In genomic region chr1:167056529-167057296, GRCh38 we compare ENCODE assay signal across 13 cellular contexts. TPM values are rescaled to one million over a fixed set of nuclear protein-coding genes. Genes with fewer than 3 reads are reported as not detected.
DNase-seq lines count a peak whose midpoint lies in the region; ATAC-seq, FAIRE-seq and TF ChIP-seq lines count a peak whose summit lies in the region.
"Had no signal": no experiment of that assay in that cellular context is flagged by ENCODE, and none has a peak within 500 bp of the region (broad histone marks: within the 10 kb centered on the region; RNA-seq: fewer than 3 reads in every experiment).

No MANE protein-coding gene starts in this region.

- FAIRE-seq in D721Med (lab: Jason Lieb, UNC), result no peak

- ATAC-seq in GM18861 (IDR thresholded peaks at IDR 0.05; ENCODE audit: unreplicated experiment) (peak; percentile 9), GM23338 (peak; percentile 6; the same call in 2 of the 3 replicates)

- H3F3A ChIP-seq in GM23338 (replicated peaks; ENCODE audit: low read depth), result no peaks in the 10 kb centered on the region

- H3K4me1 Mint-ChIP-seq in GM23338, result peaks cover 17% of the 10 kb centered on the region

- H3K9me2 ChIP-seq in GM23338 (ENCODE audit: insufficient read depth), result no peaks in the 10 kb centered on the region

- H3K36me3 Mint-ChIP-seq in GM23338 (ENCODE audit: low read depth), result no peaks in the 10 kb centered on the region; the same call in 2 of the 3 replicates
- H3K36me3 Mint-ChIP-seq: activated naive CD4-positive, alpha-beta T cell treated with anti-CD3 and anti-CD28 coated beads, Interleukin-2, amount 10 ng/mL, durations not matched to agents 7 days and 5 days had no signal

- TF ChIP-seq CTCF in GM23338 (conservative IDR thresholded peaks at IDR 0.05; ENCODE audit: low read depth in 2 of 2), result no peak
- no peak for TF ChIP-seq CTCF in D721Med (IDR thresholded peaks at IDR 0.05; ENCODE audit: insufficient read depth, missing control alignments)
- no peak for TF ChIP-seq CTCF in Peyer's patch (IDR thresholded peaks at IDR 0.05)

- H3K9me3 ChIP-seq in Peyer's patch, result no peaks in the 10 kb centered on the region
- H3K9me3 ChIP-seq: lower lobe of right lung, neutrophil, upper lobe of left lung had no signal

- no peak overlapping the region for H3K27ac ChIP-seq in GM23338 (ENCODE audit: low read depth)
- H3K27ac ChIP-seq in Peyer's patch, result no peak overlapping the region
- H3K27ac ChIP-seq: lower lobe of right lung, neutrophil, upper lobe of left lung had no signal

- H3K27me3 ChIP-seq in GM23338 (ENCODE audit: insufficient read depth) (no peaks in the 10 kb centered on the region), Peyer's patch (no peaks in the 10 kb centered on the region)
- H3K27me3 ChIP-seq: neutrophil, upper lobe of left lung had no signal

- H2AFZ ChIP-seq in GM23338, result no peak overlapping the region

- H4K20me1 ChIP-seq in GM23338 (replicated peaks; ENCODE audit: insufficient read depth), result no peaks in the 10 kb centered on the region

- no peak overlapping the region for H3K4me2 ChIP-seq in GM23338

- no peak overlapping the region for H3K4me3 Mint-ChIP-seq in GM23338
- H3K4me3 Mint-ChIP-seq: activated naive CD4-positive, alpha-beta T cell treated with anti-CD3 and anti-CD28 coated beads, Interleukin-2, amount 10 ng/mL, durations not matched to agents 7 days and 5 days; HFFc6 had no signal

- peaks cover 19% of the 10 kb centered on the region for H3K27me3 Mint-ChIP-seq in GM23338 (ENCODE audit: insufficient read depth, low read depth, poor library complexity)
- H3K27me3 Mint-ChIP-seq: activated naive CD4-positive, alpha-beta T cell treated with anti-CD3 and anti-CD28 coated beads, Interleukin-2, amount 10 ng/mL, durations not matched to agents 7 days and 5 days had no signal

- H3K4me1 ChIP-seq in GM23338 (ENCODE audit: insufficient read depth), result peaks cover 16% of the 10 kb centered on the region; the same call in 1 of the 2 replicates
- H3K4me1 ChIP-seq in Peyer's patch, result no peaks in the 10 kb centered on the region

- no peaks in the 10 kb centered on the region for H3K9me3 Mint-ChIP-seq in GM23338
- H3K9me3 Mint-ChIP-seq: activated naive CD4-positive, alpha-beta T cell treated with anti-CD3 and anti-CD28 coated beads, Interleukin-2, amount 10 ng/mL, durations not matched to agents 7 days and 5 days; HFFc6 had no signal

- H3K4me3 ChIP-seq in GM23338 (no peak overlapping the region), Peyer's patch (no peak overlapping the region)
- H3K4me3 ChIP-seq: lower lobe of right lung, upper lobe of left lung had no signal

- DNase-seq in GM23338 (ENCODE audit: low spot score), result peak; percentile 56
- peak; percentile 81 for DNase-seq in NCI-H2227 (lab: John Stamatoyannopoulos, UW; ENCODE audit: unreplicated experiment)
- DNase-seq in erythroblast (lab: John Stamatoyannopoulos, UW), result peak; percentile 32 to 43
- no peak for DNase-seq in stimulated activated CD8-positive, alpha-beta memory T cell treated with anti-CD3 and anti-CD28 coated beads, Interleukin-4, amount 100 ng/mL, for 48 hours
- DNase-seq in D721Med (ENCODE audit: insufficient read length, low spot score), result no peak
- no peak for DNase-seq in Peyer's patch
- DNase-seq in activated gamma-delta T cell treated with Interleukin-2 at 50 U/mL for 16 hours, result no peak
- DNase-seq: lower lobe of right lung, upper lobe of left lung had no signal

- TF ChIP-seq POLR2A in erythroblast (IDR thresholded peaks at IDR 0.05; ENCODE audit: low read length) (no peak), Peyer's patch (IDR thresholded peaks at IDR 0.05) (no peak)

- no peak overlapping the region for H3K27ac Mint-ChIP-seq in GM23338
- H3K27ac Mint-ChIP-seq: activated naive CD4-positive, alpha-beta T cell treated with anti-CD3 and anti-CD28 coated beads, Interleukin-2, amount 10 ng/mL, durations not matched to agents 7 days and 5 days; HFFc6 had no signal

- no peaks in the 10 kb centered on the region for H3K36me3 ChIP-seq in GM23338 (ENCODE audit: insufficient read depth)
- H3K36me3 ChIP-seq in Peyer's patch, result peaks cover 0 to 43% (median 0%) of the 10 kb centered on the region in 3 donors
- H3K36me3 ChIP-seq: lower lobe of right lung, neutrophil, upper lobe of left lung had no signal

- H3K79me2 ChIP-seq in GM23338 (replicated peaks; ENCODE audit: insufficient read depth), result no peaks in the 10 kb centered on the region

TF ChIP-seq in GM23338, 12 proteins besides CTCF, POLR2A, EP300 and RAD21 (continues in another document):
- TF ChIP-seq EZH2 (IDR thresholded peaks at IDR 0.05; ENCODE audit: low read depth, unreplicated experiment) (no peak), ZNF114 (CRISPR knock-in tag; IDR thresholded peaks at IDR 0.05) (no peak), JUNB (IDR thresholded peaks at IDR 0.05; ENCODE audit: unreplicated experiment) (no peak), STAT1 (IDR thresholded peaks at IDR 0.05; ENCODE audit: unreplicated experiment) (no peak), ZNF331 (CRISPR knock-in tag; IDR thresholded peaks at IDR 0.05; ENCODE audit: low read depth) (no peak), REST (IDR thresholded peaks at IDR 0.05; ENCODE audit: unreplicated experiment) (no peak), POLR2AphosphoS5 (IDR thresholded peaks at IDR 0.05; ENCODE audit: low read depth) (no peak), ETS1 (IDR thresholded peaks at IDR 0.05) (no peak), EZH2phosphoT487 (IDR thresholded peaks at IDR 0.05; ENCODE audit: unreplicated experiment) (no peak), NANOG (IDR thresholded peaks at IDR 0.05; ENCODE audit: borderline replicate concordance) (no peak), CREB1 (CRISPR knock-in tag; IDR thresholded peaks at IDR 0.05; ENCODE audit: low read depth) (no peak)

RNA-seq across cellular contexts. Expression of gene GPA33, which starts 33.5 kb away (rescaled TPM):
- total RNA-seq in GM23338 (2014; rRNA removed; shearing (Covaris generic)), result 0.28 TPM in 1 of 2 replicates, not detected in the other
- 0.09 and 0.10 TPM in 2 replicates for polyA plus RNA-seq in GM23338 (2016; fragmentation: Nextera tagmentation; extraction: Ambion mirVana)
- total RNA-seq in Peyer's patch, result 100 to 1,000 TPM in 3 of 4 donors, 10 to 100 TPM in 1; 15.7 to 397 (median 317) TPM
- total RNA-seq: HFFc6 had no signal

RNA-seq across cellular contexts. Expression of gene STYXL2, which starts 37.2 kb away (rescaled TPM):
- 0.08 and 0.17 TPM in 2 replicates for total RNA-seq in GM23338 (2014; rRNA removed; shearing (Covaris generic))
- polyA plus RNA-seq in GM23338 (2016; fragmentation: Nextera tagmentation; extraction: Ambion mirVana), result 0.23 and 0.40 TPM in 2 replicates
- total RNA-seq in Peyer's patch, result not detected
- total RNA-seq: HFFc6 had no signal

Comparison
In these comparisons a context has a peak if more than half of its experiments do, and no peak if none do; other contexts are left out.
1. DNase-seq: peak in GM23338 (single experiment), NCI-H2227 (single experiment) and erythroblast (2 of 2); none in stimulated activated CD8-positive, alpha-beta memory T cell treated with anti-CD3 and anti-CD28 coated beads, Interleukin-4, amount 100 ng/mL, for 48 hours (single experiment), D721Med (single experiment), Peyer's patch (0 of 3) and activated gamma-delta T cell treated with Interleukin-2 at 50 U/mL for 16 hours (single experiment).
2. RNA of gene GPA33, which starts 33.5 kb away (total RNA-seq): 15.7 to 397 TPM in Peyer's patch; 0.28 TPM in GM23338; every median in the first group is over 10 times any median in the second.